1 cellular context compared by ENCODE assay signal in the genomic region with DNA sequence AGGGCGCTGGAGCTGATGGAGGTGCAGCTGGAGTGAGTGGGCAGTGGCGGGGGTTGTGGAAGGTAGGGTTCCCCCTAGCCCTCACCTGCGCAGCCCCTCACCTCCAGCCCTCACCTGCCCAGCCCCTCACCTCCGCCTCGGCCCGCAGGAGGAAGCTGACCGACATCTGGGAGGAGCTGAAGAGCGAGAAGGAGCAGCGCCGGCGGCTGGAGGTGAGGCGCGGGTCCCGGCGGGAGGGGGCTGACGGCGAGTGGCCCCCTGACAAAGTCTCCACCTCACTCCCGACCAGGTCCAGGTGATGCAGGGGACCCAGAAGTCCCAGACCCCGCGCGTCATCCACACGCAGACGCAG.
TF ChIP-seq lines count a peak whose summit lies in the region.

No MANE protein-coding gene starts in this region.

TF ChIP-seq in K562, 482 proteins besides CTCF, POLR2A, EP300 and RAD21 (continued from another document):
- 0 out of 2 replicates have a peak, but pooled peaks have one; percentile 21 for TF ChIP-seq ELF2 (CRISPR knock-in tag; IDR thresholded peaks at IDR 0.05)
- no peak for TF ChIP-seq SAFB2 (IDR thresholded peaks at IDR 0.05; ENCODE audit: borderline replicate concordance, low read depth, low read length, severe bottlenecking)
- peak; percentile 89; the same call in 1 of the 2 replicates for TF ChIP-seq PHB (CRISPR knock-in tag; IDR thresholded peaks at IDR 0.05)
- TF ChIP-seq, protein P1, sequence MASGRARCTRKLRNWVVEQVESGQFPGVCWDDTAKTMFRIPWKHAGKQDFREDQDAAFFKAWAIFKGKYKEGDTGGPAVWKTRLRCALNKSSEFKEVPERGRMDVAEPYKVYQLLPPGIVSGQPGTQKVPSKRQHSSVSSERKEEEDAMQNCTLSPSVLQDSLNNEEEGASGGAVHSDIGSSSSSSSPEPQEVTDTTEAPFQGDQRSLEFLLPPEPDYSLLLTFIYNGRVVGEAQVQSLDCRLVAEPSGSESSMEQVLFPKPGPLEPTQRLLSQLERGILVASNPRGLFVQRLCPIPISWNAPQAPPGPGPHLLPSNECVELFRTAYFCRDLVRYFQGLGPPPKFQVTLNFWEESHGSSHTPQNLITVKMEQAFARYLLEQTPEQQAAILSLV (tag; IDR thresholded peaks at IDR 0.05), result no peak
- no peak for TF ChIP-seq RBFOX2 (IDR thresholded peaks at IDR 0.05; ENCODE audit: low read depth, low read length)
- TF ChIP-seq MBD2 (IDR thresholded peaks at IDR 0.05; ENCODE audit: borderline replicate concordance, low read depth), result no peak
- TF ChIP-seq NR2C2 (CRISPR knock-in tag; IDR thresholded peaks at IDR 0.05), result peak; percentile 63; the same call in 1 of the 2 replicates
- TF ChIP-seq NR2C2 (tag; IDR thresholded peaks at IDR 0.05), result no peak
- TF ChIP-seq ZNF830 (CRISPR knock-in tag; IDR thresholded peaks at IDR 0.05), result no peak
- no peak for TF ChIP-seq GTF2F1 (IDR thresholded peaks at IDR 0.05; ENCODE audit: low read depth, low read length)
- peak; percentile 37; the same call in 1 of the 2 replicates for TF ChIP-seq CEBPG (CRISPR knock-in tag; IDR thresholded peaks at IDR 0.05)
- TF ChIP-seq CEBPG (tag; conservative IDR thresholded peaks at IDR 0.05 in 1 of 2, IDR thresholded peaks at IDR 0.05 in 1 of 2), result no peak
- no peak for TF ChIP-seq HOXB6 (CRISPR knock-in tag; IDR thresholded peaks at IDR 0.05; ENCODE audit: borderline replicate concordance)
- no peak for TF ChIP-seq SRSF9 (IDR thresholded peaks at IDR 0.05; ENCODE audit: borderline replicate concordance, low read depth, low read length)
- no peak for TF ChIP-seq ZNF23 (CRISPR knock-in tag; IDR thresholded peaks at IDR 0.05)
- TF ChIP-seq, protein P2, sequence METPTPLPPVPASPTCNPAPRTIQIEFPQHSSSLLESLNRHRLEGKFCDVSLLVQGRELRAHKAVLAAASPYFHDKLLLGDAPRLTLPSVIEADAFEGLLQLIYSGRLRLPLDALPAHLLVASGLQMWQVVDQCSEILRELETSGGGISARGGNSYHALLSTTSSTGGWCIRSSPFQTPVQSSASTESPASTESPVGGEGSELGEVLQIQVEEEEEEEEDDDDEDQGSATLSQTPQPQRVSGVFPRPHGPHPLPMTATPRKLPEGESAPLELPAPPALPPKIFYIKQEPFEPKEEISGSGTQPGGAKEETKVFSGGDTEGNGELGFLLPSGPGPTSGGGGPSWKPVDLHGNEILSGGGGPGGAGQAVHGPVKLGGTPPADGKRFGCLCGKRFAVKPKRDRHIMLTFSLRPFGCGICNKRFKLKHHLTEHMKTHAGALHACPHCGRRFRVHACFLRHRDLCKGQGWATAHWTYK (CRISPR knock-in tag; IDR thresholded peaks at IDR 0.05), result 0 out of 2 replicates have a peak, but pooled peaks have one; percentile 11
- TF ChIP-seq CAMTA2 (CRISPR knock-in tag; conservative IDR thresholded peaks at IDR 0.05), result 0 out of 2 replicates have a peak, but pooled peaks have one; percentile 44
- TF ChIP-seq, protein P3, sequence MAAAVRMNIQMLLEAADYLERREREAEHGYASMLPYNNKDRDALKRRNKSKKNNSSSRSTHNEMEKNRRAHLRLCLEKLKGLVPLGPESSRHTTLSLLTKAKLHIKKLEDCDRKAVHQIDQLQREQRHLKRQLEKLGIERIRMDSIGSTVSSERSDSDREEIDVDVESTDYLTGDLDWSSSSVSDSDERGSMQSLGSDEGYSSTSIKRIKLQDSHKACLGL (CRISPR knock-in tag; IDR thresholded peaks at IDR 0.05; ENCODE audit: borderline replicate concordance, poor library complexity, severe bottlenecking), result no peak
- TF ChIP-seq CREB1 (IDR thresholded peaks at IDR 0.05), result 0 out of 2 replicates have a peak, but pooled peaks have one; percentile 18
- no peak for TF ChIP-seq CREB1 (CRISPR knock-in tag; IDR thresholded peaks at IDR 0.05)
- TF ChIP-seq RB1 (IDR thresholded peaks at IDR 0.05; ENCODE audit: low read depth), result no peak
- no peak for TF ChIP-seq RUNX1 (IDR thresholded peaks at IDR 0.05; ENCODE audit: low read depth)
- TF ChIP-seq SMAD3 (CRISPR knock-in tag; conservative IDR thresholded peaks at IDR 0.05), result no peak
- TF ChIP-seq, protein P4, sequence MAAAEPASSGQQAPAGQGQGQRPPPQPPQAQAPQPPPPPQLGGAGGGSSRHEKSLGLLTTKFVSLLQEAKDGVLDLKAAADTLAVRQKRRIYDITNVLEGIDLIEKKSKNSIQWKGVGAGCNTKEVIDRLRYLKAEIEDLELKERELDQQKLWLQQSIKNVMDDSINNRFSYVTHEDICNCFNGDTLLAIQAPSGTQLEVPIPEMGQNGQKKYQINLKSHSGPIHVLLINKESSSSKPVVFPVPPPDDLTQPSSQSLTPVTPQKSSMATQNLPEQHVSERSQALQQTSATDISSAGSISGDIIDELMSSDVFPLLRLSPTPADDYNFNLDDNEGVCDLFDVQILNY (CRISPR knock-in tag; IDR thresholded peaks at IDR 0.05), result 0 out of 2 replicates have a peak, but pooled peaks have one; percentile 75
- TF ChIP-seq, protein P5, sequence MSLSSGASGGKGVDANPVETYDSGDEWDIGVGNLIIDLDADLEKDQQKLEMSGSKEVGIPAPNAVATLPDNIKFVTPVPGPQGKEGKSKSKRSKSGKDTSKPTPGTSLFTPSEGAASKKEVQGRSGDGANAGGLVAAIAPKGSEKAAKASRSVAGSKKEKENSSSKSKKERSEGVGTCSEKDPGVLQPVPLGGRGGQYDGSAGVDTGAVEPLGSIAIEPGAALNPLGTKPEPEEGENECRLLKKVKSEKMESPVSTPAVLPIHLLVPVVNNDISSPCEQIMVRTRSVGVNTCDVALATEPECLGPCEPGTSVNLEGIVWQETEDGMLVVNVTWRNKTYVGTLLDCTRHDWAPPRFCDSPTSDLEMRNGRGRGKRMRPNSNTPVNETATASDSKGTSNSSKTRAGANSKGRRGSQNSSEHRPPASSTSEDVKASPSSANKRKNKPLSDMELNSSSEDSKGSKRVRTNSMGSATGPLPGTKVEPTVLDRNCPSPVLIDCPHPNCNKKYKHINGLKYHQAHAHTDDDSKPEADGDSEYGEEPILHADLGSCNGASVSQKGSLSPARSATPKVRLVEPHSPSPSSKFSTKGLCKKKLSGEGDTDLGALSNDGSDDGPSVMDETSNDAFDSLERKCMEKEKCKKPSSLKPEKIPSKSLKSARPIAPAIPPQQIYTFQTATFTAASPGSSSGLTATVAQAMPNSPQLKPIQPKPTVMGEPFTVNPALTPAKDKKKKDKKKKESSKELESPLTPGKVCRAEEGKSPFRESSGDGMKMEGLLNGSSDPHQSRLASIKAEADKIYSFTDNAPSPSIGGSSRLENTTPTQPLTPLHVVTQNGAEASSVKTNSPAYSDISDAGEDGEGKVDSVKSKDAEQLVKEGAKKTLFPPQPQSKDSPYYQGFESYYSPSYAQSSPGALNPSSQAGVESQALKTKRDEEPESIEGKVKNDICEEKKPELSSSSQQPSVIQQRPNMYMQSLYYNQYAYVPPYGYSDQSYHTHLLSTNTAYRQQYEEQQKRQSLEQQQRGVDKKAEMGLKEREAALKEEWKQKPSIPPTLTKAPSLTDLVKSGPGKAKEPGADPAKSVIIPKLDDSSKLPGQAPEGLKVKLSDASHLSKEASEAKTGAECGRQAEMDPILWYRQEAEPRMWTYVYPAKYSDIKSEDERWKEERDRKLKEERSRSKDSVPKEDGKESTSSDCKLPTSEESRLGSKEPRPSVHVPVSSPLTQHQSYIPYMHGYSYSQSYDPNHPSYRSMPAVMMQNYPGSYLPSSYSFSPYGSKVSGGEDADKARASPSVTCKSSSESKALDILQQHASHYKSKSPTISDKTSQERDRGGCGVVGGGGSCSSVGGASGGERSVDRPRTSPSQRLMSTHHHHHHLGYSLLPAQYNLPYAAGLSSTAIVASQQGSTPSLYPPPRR (CRISPR knock-in tag; IDR thresholded peaks at IDR 0.05; ENCODE audit: borderline replicate concordance), result no peak
- no peak for TF ChIP-seq CCAR2 (IDR thresholded peaks at IDR 0.05; ENCODE audit: low read depth, low read length)
- TF ChIP-seq MAFG (tag; conservative IDR thresholded peaks at IDR 0.05), result no peak
- TF ChIP-seq, protein P6, sequence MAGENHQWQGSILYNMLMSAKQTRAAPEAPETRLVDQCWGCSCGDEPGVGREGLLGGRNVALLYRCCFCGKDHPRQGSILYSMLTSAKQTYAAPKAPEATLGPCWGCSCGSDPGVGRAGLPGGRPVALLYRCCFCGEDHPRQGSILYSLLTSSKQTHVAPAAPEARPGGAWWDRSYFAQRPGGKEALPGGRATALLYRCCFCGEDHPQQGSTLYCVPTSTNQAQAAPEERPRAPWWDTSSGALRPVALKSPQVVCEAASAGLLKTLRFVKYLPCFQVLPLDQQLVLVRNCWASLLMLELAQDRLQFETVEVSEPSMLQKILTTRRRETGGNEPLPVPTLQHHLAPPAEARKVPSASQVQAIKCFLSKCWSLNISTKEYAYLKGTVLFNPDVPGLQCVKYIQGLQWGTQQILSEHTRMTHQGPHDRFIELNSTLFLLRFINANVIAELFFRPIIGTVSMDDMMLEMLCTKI (IDR thresholded peaks at IDR 0.05; ENCODE audit: partially characterized antibody), result no peak
- no peak for TF ChIP-seq ZC3H8 (IDR thresholded peaks at IDR 0.05)
- no peak for TF ChIP-seq ZNF324 (CRISPR knock-in tag; IDR thresholded peaks at IDR 0.05)
- no peak for TF ChIP-seq NCOA2 (IDR thresholded peaks at IDR 0.05; ENCODE audit: partially characterized antibody in 2 of 2)
- TF ChIP-seq ZFP36 (IDR thresholded peaks at IDR 0.05; ENCODE audit: low read depth, low read length, partially characterized antibody), result no peak
- TF ChIP-seq, protein P7, sequence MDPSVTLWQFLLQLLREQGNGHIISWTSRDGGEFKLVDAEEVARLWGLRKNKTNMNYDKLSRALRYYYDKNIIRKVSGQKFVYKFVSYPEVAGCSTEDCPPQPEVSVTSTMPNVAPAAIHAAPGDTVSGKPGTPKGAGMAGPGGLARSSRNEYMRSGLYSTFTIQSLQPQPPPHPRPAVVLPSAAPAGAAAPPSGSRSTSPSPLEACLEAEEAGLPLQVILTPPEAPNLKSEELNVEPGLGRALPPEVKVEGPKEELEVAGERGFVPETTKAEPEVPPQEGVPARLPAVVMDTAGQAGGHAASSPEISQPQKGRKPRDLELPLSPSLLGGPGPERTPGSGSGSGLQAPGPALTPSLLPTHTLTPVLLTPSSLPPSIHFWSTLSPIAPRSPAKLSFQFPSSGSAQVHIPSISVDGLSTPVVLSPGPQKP (CRISPR knock-in tag; IDR thresholded peaks at IDR 0.05), result no peak; the same call in 1 of the 2 replicates
- TF ChIP-seq SMARCE1 (IDR thresholded peaks at IDR 0.05), result no peak
- 0 out of 2 replicates have a peak, but pooled peaks have one; percentile 10 for TF ChIP-seq CBFB (CRISPR knock-in tag; IDR thresholded peaks at IDR 0.05)
- TF ChIP-seq, protein P8, sequence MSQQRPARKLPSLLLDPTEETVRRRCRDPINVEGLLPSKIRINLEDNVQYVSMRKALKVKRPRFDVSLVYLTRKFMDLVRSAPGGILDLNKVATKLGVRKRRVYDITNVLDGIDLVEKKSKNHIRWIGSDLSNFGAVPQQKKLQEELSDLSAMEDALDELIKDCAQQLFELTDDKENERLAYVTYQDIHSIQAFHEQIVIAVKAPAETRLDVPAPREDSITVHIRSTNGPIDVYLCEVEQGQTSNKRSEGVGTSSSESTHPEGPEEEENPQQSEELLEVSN (IDR thresholded peaks at IDR 0.05; ENCODE audit: borderline replicate concordance in 1 of 2, extremely low read depth in 1 of 2, insufficient read depth in 1 of 2, insufficient read length in 1 of 2, low read depth in 1 of 2, low read length in 1 of 2, poor library complexity in 1 of 2, severe bottlenecking in 1 of 2), result no peak
- TF ChIP-seq CSDE1 (IDR thresholded peaks at IDR 0.05), result no peak
